In the genomic region with DNA sequence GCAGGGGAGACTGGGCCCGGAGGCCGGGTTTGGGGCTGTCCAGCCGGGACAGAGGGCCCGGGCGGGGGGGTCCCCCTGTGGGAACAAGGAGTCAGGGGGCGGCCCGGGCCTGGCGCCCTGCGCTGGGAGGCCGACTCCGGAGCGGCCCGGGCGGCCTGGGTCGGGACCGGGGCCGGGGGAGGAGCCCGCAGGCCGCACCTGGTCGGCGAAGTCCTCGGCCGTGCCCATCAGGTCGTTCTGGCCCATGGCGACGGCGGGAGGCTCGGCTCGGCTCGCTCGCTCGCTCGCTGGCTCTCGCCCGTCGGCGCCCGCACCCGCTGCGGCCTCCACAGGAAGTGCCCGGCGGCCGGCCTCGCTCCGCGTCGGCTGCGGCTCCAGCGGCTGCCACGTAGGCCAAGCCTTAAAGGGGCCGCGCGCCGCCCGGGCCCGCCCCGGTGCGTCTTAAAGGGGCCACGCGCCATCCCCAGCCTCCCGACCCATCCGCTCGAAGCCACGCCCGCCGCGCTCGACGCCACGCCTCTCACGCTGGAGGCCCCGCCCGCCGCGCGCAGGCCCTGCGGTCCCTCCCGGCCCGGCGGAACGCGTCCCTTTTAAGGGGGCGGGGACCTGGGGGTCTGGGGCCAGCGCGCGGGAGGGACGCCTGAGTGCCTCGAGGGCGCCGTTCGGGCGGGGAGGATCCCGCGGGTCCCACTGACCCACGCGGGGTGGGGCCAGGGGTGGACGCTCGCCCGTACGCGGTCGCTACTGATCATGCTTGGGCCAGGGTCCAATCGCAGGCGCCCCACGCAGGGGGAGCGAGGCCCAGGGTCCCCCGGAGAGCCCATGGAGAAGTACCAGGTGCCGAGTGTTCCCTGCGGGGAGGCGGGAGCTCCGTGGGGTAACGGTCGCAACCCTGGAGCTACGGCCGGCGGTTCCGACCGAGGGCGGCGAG, we compare ENCODE assay signal across 1 cellular context.
TF ChIP-seq lines count a peak whose summit lies in the region.

A gene (plus strand): TSS at position 643 of the 931 bp plus-strand sequence. CDS start 108 bp downstream, at position 751.
A gene (minus strand): TSS at position 337 of the 931 bp plus-strand sequence. CDS start 91 bp downstream, at position 246.

TF ChIP-seq in K562, 482 proteins besides CTCF, POLR2A, EP300 and RAD21 (continued from another document and continues in another):
- TF ChIP-seq, protein P1, sequence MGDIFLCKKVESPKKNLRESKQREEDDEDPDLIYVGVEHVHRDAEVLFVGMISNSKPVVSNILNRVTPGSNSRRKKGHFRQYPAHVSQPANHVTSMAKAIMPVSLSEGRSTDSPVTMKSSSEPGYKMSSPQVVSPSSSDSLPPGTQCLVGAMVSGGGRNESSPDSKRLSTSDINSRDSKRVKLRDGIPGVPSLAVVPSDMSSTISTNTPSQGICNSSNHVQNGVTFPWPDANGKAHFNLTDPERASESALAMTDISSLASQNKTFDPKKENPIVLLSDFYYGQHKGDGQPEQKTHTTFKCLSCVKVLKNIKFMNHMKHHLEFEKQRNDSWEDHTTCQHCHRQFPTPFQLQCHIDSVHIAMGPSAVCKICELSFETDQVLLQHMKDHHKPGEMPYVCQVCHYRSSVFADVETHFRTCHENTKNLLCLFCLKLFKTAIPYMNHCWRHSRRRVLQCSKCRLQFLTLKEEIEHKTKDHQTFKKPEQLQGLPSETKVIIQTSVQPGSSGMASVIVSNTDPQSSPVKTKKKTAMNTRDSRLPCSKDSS (IDR thresholded peaks at IDR 0.05; ENCODE audit: low read depth, partially characterized antibody) = no peak
- TF ChIP-seq, protein P2, sequence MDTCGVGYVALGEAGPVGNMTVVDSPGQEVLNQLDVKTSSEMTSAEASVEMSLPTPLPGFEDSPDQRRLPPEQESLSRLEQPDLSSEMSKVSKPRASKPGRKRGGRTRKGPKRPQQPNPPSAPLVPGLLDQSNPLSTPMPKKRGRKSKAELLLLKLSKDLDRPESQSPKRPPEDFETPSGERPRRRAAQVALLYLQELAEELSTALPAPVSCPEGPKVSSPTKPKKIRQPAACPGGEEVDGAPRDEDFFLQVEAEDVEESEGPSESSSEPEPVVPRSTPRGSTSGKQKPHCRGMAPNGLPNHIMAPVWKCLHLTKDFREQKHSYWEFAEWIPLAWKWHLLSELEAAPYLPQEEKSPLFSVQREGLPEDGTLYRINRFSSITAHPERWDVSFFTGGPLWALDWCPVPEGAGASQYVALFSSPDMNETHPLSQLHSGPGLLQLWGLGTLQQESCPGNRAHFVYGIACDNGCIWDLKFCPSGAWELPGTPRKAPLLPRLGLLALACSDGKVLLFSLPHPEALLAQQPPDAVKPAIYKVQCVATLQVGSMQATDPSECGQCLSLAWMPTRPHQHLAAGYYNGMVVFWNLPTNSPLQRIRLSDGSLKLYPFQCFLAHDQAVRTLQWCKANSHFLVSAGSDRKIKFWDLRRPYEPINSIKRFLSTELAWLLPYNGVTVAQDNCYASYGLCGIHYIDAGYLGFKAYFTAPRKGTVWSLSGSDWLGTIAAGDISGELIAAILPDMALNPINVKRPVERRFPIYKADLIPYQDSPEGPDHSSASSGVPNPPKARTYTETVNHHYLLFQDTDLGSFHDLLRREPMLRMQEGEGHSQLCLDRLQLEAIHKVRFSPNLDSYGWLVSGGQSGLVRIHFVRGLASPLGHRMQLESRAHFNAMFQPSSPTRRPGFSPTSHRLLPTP (IDR thresholded peaks at IDR 0.05; ENCODE audit: borderline replicate concordance, extremely low read depth, insufficient read length) = no peak
- TF ChIP-seq, protein P3, sequence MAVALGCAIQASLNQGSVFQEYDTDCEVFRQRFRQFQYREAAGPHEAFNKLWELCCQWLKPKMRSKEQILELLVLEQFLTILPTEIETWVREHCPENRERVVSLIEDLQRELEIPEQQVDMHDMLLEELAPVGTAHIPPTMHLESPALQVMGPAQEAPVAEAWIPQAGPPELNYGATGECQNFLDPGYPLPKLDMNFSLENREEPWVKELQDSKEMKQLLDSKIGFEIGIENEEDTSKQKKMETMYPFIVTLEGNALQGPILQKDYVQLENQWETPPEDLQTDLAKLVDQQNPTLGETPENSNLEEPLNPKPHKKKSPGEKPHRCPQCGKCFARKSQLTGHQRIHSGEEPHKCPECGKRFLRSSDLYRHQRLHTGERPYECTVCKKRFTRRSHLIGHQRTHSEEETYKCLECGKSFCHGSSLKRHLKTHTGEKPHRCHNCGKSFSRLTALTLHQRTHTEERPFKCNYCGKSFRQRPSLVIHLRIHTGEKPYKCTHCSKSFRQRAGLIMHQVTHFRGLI (CRISPR knock-in tag; IDR thresholded peaks at IDR 0.05) = no peak
- TF ChIP-seq CTBP1 (IDR thresholded peaks at IDR 0.05; ENCODE audit: borderline replicate concordance) (peak; percentile 95), PHF8 (IDR thresholded peaks at IDR 0.05; ENCODE audit: borderline replicate concordance, low read length) (peak; percentile 94; the same call in 1 of the 2 replicates), ZZZ3 (IDR thresholded peaks at IDR 0.05) (no peak), ZNF436 (CRISPR knock-in tag; IDR thresholded peaks at IDR 0.05) (no peak), ILK (tag; IDR thresholded peaks at IDR 0.05; ENCODE audit: borderline replicate concordance, low read depth) (no peak), RFX5 (IDR thresholded peaks at IDR 0.05; ENCODE audit: low read depth, low read length) (no peak), SP2 (IDR thresholded peaks at IDR 0.05; ENCODE audit: extremely low read depth, low read depth, low read length, poor library complexity, severe bottlenecking) (no peak), ZNF232 (CRISPR knock-in tag; IDR thresholded peaks at IDR 0.05) (peak; percentile 79; the same call in 1 of the 2 replicates), FOXJ3 (CRISPR knock-in tag; IDR thresholded peaks at IDR 0.05) (no peak), SMAD4 (CRISPR knock-in tag; conservative IDR thresholded peaks at IDR 0.05) (peak; percentile 70; the same call in 1 of the 2 replicates), PTTG1 (tag; IDR thresholded peaks at IDR 0.05; ENCODE audit: low read depth) (no peak), POLR3G (IDR thresholded peaks at IDR 0.05; ENCODE audit: extremely low read depth, insufficient read length, insufficient replicate concordance) (no peak), SMAD2 (IDR thresholded peaks at IDR 0.05; ENCODE audit: low read depth, low read length) (no peak)
- TF ChIP-seq, protein P4, sequence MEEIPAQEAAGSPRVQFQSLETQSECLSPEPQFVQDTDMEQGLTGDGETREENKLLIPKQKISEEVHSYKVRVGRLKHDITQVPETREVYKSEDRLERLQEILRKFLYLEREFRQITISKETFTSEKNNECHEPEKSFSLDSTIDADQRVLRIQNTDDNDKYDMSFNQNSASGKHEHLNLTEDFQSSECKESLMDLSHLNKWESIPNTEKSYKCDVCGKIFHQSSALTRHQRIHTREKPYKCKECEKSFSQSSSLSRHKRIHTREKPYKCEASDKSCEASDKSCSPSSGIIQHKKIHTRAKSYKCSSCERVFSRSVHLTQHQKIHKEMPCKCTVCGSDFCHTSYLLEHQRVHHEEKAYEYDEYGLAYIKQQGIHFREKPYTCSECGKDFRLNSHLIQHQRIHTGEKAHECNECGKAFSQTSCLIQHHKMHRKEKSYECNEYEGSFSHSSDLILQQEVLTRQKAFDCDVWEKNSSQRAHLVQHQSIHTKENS (CRISPR knock-in tag; IDR thresholded peaks at IDR 0.05) = no peak
- TF ChIP-seq, protein P5, sequence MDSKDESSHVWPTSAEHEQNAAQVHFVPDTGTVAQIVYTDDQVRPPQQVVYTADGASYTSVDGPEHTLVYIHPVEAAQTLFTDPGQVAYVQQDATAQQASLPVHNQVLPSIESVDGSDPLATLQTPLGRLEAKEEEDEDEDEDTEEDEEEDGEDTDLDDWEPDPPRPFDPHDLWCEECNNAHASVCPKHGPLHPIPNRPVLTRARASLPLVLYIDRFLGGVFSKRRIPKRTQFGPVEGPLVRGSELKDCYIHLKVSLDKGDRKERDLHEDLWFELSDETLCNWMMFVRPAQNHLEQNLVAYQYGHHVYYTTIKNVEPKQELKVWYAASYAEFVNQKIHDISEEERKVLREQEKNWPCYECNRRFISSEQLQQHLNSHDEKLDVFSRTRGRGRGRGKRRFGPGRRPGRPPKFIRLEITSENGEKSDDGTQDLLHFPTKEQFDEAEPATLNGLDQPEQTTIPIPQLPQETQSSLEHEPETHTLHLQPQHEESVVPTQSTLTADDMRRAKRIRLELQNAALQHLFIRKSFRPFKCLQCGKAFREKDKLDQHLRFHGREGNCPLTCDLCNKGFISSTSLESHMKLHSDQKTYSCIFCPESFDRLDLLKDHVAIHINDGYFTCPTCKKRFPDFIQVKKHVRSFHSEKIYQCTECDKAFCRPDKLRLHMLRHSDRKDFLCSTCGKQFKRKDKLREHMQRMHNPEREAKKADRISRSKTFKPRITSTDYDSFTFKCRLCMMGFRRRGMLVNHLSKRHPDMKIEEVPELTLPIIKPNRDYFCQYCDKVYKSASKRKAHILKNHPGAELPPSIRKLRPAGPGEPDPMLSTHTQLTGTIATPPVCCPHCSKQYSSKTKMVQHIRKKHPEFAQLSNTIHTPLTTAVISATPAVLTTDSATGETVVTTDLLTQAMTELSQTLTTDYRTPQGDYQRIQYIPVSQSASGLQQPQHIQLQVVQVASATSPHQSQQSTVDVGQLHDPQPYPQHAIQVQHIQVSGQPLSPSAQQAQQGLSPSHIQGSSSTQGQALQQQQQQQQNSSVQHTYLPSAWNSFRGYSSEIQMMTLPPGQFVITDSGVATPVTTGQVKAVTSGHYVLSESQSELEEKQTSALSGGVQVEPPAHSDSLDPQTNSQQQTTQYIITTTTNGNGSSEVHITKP (IDR thresholded peaks at IDR 0.05; ENCODE audit: partially characterized antibody) = peak; percentile 26
- TF ChIP-seq, protein P6, sequence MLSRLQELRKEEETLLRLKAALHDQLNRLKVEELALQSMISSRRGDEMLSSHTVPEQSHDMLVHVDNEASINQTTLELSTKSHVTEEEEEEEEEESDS (CRISPR knock-in tag; IDR thresholded peaks at IDR 0.05) = no peak
- TF ChIP-seq, protein P7, sequence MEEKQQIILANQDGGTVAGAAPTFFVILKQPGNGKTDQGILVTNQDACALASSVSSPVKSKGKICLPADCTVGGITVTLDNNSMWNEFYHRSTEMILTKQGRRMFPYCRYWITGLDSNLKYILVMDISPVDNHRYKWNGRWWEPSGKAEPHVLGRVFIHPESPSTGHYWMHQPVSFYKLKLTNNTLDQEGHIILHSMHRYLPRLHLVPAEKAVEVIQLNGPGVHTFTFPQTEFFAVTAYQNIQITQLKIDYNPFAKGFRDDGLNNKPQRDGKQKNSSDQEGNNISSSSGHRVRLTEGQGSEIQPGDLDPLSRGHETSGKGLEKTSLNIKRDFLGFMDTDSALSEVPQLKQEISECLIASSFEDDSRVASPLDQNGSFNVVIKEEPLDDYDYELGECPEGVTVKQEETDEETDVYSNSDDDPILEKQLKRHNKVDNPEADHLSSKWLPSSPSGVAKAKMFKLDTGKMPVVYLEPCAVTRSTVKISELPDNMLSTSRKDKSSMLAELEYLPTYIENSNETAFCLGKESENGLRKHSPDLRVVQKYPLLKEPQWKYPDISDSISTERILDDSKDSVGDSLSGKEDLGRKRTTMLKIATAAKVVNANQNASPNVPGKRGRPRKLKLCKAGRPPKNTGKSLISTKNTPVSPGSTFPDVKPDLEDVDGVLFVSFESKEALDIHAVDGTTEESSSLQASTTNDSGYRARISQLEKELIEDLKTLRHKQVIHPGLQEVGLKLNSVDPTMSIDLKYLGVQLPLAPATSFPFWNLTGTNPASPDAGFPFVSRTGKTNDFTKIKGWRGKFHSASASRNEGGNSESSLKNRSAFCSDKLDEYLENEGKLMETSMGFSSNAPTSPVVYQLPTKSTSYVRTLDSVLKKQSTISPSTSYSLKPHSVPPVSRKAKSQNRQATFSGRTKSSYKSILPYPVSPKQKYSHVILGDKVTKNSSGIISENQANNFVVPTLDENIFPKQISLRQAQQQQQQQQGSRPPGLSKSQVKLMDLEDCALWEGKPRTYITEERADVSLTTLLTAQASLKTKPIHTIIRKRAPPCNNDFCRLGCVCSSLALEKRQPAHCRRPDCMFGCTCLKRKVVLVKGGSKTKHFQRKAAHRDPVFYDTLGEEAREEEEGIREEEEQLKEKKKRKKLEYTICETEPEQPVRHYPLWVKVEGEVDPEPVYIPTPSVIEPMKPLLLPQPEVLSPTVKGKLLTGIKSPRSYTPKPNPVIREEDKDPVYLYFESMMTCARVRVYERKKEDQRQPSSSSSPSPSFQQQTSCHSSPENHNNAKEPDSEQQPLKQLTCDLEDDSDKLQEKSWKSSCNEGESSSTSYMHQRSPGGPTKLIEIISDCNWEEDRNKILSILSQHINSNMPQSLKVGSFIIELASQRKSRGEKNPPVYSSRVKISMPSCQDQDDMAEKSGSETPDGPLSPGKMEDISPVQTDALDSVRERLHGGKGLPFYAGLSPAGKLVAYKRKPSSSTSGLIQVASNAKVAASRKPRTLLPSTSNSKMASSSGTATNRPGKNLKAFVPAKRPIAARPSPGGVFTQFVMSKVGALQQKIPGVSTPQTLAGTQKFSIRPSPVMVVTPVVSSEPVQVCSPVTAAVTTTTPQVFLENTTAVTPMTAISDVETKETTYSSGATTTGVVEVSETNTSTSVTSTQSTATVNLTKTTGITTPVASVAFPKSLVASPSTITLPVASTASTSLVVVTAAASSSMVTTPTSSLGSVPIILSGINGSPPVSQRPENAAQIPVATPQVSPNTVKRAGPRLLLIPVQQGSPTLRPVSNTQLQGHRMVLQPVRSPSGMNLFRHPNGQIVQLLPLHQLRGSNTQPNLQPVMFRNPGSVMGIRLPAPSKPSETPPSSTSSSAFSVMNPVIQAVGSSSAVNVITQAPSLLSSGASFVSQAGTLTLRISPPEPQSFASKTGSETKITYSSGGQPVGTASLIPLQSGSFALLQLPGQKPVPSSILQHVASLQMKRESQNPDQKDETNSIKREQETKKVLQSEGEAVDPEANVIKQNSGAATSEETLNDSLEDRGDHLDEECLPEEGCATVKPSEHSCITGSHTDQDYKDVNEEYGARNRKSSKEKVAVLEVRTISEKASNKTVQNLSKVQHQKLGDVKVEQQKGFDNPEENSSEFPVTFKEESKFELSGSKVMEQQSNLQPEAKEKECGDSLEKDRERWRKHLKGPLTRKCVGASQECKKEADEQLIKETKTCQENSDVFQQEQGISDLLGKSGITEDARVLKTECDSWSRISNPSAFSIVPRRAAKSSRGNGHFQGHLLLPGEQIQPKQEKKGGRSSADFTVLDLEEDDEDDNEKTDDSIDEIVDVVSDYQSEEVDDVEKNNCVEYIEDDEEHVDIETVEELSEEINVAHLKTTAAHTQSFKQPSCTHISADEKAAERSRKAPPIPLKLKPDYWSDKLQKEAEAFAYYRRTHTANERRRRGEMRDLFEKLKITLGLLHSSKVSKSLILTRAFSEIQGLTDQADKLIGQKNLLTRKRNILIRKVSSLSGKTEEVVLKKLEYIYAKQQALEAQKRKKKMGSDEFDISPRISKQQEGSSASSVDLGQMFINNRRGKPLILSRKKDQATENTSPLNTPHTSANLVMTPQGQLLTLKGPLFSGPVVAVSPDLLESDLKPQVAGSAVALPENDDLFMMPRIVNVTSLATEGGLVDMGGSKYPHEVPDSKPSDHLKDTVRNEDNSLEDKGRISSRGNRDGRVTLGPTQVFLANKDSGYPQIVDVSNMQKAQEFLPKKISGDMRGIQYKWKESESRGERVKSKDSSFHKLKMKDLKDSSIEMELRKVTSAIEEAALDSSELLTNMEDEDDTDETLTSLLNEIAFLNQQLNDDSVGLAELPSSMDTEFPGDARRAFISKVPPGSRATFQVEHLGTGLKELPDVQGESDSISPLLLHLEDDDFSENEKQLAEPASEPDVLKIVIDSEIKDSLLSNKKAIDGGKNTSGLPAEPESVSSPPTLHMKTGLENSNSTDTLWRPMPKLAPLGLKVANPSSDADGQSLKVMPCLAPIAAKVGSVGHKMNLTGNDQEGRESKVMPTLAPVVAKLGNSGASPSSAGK (IDR thresholded peaks at IDR 0.05) = peak; percentile 89
